In the genomic region with DNA sequence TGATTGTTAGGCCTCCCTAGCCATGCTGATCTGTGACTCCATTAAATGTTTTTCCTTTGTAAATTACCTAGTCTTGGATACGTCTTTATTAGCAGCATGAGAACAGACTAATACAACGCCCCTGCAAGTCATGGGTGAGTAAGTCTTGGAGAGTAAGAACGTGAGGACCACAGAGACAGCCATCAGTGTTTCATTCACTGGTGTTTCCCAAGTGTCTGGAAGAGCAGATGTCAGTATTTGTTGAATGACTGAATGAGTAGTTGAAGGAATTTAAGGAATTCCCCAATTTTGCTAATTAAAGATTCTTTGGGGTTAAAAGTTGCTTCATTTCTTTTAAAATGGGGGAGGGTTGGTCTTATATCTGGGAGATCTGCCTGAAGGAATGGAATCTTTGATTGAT, we compare ENCODE assay signal across 25 cellular contexts.
DNase-seq lines count a peak whose midpoint lies in the region; ATAC-seq, FAIRE-seq and TF ChIP-seq lines count a peak whose summit lies in the region.
"Had no signal": no experiment of that assay in that cellular context is flagged by ENCODE, and none has a peak within 500 bp of the region (broad histone marks: within the 10 kb centered on the region; RNA-seq: fewer than 3 reads in every experiment).

No MANE protein-coding gene starts in this region.

- no peak overlapping the region for H3K27ac ChIP-seq in Panc1 (ENCODE audit: low read length)
- H3K27ac ChIP-seq in CD4-positive, alpha-beta T cell (ENCODE audit: low read depth, low read length) = no peak overlapping the region
- H3K27ac ChIP-seq in gastrocnemius medialis = no peak overlapping the region
- H3K27ac ChIP-seq: A549, PC-9 had no signal

- POLR2A ChIA-PET in Panc1 (lab: Charles Lee) = no interaction called here
- POLR2A ChIA-PET in CD4-positive, alpha-beta T cell (lab: Charles Lee) = no interaction called here

- H3K36me3 Mint-ChIP-seq in CD4-positive, alpha-beta T cell (ENCODE audit: low read depth) = no peaks in the 10 kb centered on the region
- H3K36me3 Mint-ChIP-seq: CD8-positive, alpha-beta T cell had no signal

- H3K9me3 Mint-ChIP-seq in CD4-positive, alpha-beta T cell = peaks cover 2% of the 10 kb centered on the region
- H3K9me3 Mint-ChIP-seq: CD8-positive, alpha-beta T cell had no signal

- H3K4me1 ChIP-seq in Panc1 (ENCODE audit: control insufficient read depth, insufficient read depth, low read length) = peaks cover 7% of the 10 kb centered on the region
- H3K4me1 ChIP-seq in gastrocnemius medialis = peaks cover 4 to 8% of the 10 kb centered on the region in 2 donors
- H3K4me1 ChIP-seq: A549 had no signal

- H3K4me3 Mint-ChIP-seq in CD4-positive, alpha-beta T cell = no peak overlapping the region
- H3K4me3 Mint-ChIP-seq: CD8-positive, alpha-beta T cell had no signal

- no peaks in the 10 kb centered on the region for H3K27me3 ChIP-seq in Panc1 (ENCODE audit: control insufficient read depth, insufficient read depth, low read length)
- H3K27me3 ChIP-seq in CD4-positive, alpha-beta T cell (ENCODE audit: control insufficient read depth, insufficient read depth, low read length) = no peaks in the 10 kb centered on the region
- H3K27me3 ChIP-seq in gastrocnemius medialis = no peaks in the 10 kb centered on the region
- H3K27me3 ChIP-seq: MG63 had no signal

- TF ChIP-seq CTCF in Panc1 (IDR thresholded peaks at IDR 0.05) (no peak), fibroblast of mammary gland (conservative IDR thresholded peaks at IDR 0.05; ENCODE audit: control insufficient read depth, insufficient read depth, low read depth, low read length) (no peak), D721Med (IDR thresholded peaks at IDR 0.05; ENCODE audit: insufficient read depth, missing control alignments) (no peak), gastrocnemius medialis (IDR thresholded peaks at IDR 0.05 in 4 of 5, conservative IDR thresholded peaks at IDR 0.05 in 1 of 5) (no peak)
- no peak for TF ChIP-seq CTCF in CD4-positive, alpha-beta T cell (IDR thresholded peaks at IDR 0.05)

- H3K27me3 Mint-ChIP-seq in CD4-positive, alpha-beta T cell = no peaks in the 10 kb centered on the region

- CTCF ChIA-PET in Panc1 (lab: Charles Lee) = no interaction called here
- CTCF ChIA-PET in CD4-positive, alpha-beta T cell (lab: Charles Lee) = interaction anchor here (0.6 kb wide), 1 partner anchor 230 kb away, joined by 3 read pairs; no protein-coding TSS in a partner anchor

- no TSS peak for BruUV-seq in Panc1 (replicated peaks; lab: Mats Ljungman, UMichigan)

- intact Hi-C loops in Panc1 (cut with micrococcal nuclease; ENCODE audit: unreplicated experiment) (no loop called here), gastrocnemius medialis (cut with DNase I; ENCODE audit: low total_unique reads) (no loop called here)
- intact Hi-C loops in CD4-positive, alpha-beta T cell (cut with DNase I, micrococcal nuclease) = no loop called here

- TF ChIP-seq POLR2A in gastrocnemius medialis (IDR thresholded peaks at IDR 0.05) = no peak

- peaks cover 50% of the 10 kb centered on the region for H3K36me3 ChIP-seq in Panc1 (ENCODE audit: control insufficient read depth, insufficient read depth, low read length)
- H3K36me3 ChIP-seq in gastrocnemius medialis = peaks cover 0 to 18% of the 10 kb centered on the region in 2 donors

- DNase-seq in GM03348 (ENCODE audit: low spot score) (peak; percentile 35), Panc1 (ENCODE audit: low read depth, low spot score) (no peak), fibroblast of mammary gland (ENCODE audit: low read depth) (peak; percentile 27), NCI-H524 (lab: John Stamatoyannopoulos, UW) (no peak), D721Med (ENCODE audit: insufficient read length, low spot score) (no peak), gastrocnemius medialis (no peak)
- no peak for DNase-seq in CD4-positive, alpha-beta T cell
- DNase-seq: Caco-2; CD8-positive, alpha-beta T cell; DMS 273 treated with DMSO at 0.1 percent for 48 hours; DMS79; H7; KG1; MG63; NCI-H1105 treated with DMSO at 0.1 percent for 48 hours; NCI-H146; NCI-H1930; NCI-H2107; NCI-H526; NCI-H82; PC-9; RPMI8226; SHP77 had no signal

- H3K9me3 ChIP-seq in Panc1 (ENCODE audit: control insufficient read depth, insufficient read depth, low read depth, low read length) = no peaks in the 10 kb centered on the region
- no peaks in the 10 kb centered on the region for H3K9me3 ChIP-seq in CD4-positive, alpha-beta T cell (ENCODE audit: control insufficient read depth, low read length)
- H3K9me3 ChIP-seq in gastrocnemius medialis = no peaks in the 10 kb centered on the region
- H3K9me3 ChIP-seq: A549, Caco-2, MG63 had no signal

- ATAC-seq in Panc1 (0 out of 2 replicates have a peak, but pooled peaks have one; percentile 3), gastrocnemius medialis (no peak)
- ATAC-seq in CD4-positive, alpha-beta T cell (ENCODE audit: poor library complexity) = no peak
- ATAC-seq: A549; CD8-positive, alpha-beta T cell had no signal

- in situ Hi-C loops in Panc1 (cut with HindIII; ENCODE audit: low pct_unique_long_range_greater_than_20kb, low sequenced_read_pairs) = no loop called here
- in situ Hi-C loops in gastrocnemius medialis (cut with MboI; ENCODE audit: low sequenced_read_pairs in 4 of 4) = no loop called here

- H3K4me3 ChIP-seq in Panc1 (ENCODE audit: low read depth in 2 of 2, low read length in 2 of 2) (no peak overlapping the region), fibroblast of mammary gland (ENCODE audit: control insufficient read depth, low read depth, low read length) (no peak overlapping the region), gastrocnemius medialis (no peak overlapping the region)
- H3K4me3 ChIP-seq: A549, MG63, PC-9 had no signal

- no peak overlapping the region for H3K27ac Mint-ChIP-seq in CD4-positive, alpha-beta T cell
- H3K27ac Mint-ChIP-seq: CD8-positive, alpha-beta T cell had no signal

- FAIRE-seq in D721Med (lab: Jason Lieb, UNC) = no peak
- FAIRE-seq: A549, GM18507 had no signal

- H3K4me1 Mint-ChIP-seq in CD4-positive, alpha-beta T cell (ENCODE audit: low read depth) = no peaks in the 10 kb centered on the region

Comparison
In these comparisons a context has a peak if more than half of its experiments do, and no peak if none do; other contexts are left out.
1. DNase-seq: peak in GM03348 (single experiment) and fibroblast of mammary gland (single experiment); none in Panc1 (single experiment), NCI-H524 (0 of 2), D721Med (single experiment), CD4-positive, alpha-beta T cell (0 of 10) and gastrocnemius medialis (0 of 2).